12 cellular contexts compared by ENCODE assay signal in genomic region chr17:47301161-47301560, GRCh38.
"Had no signal": no experiment of that assay in that cellular context is flagged by ENCODE, and none has a peak within 500 bp of the region (broad histone marks: within the 10 kb centered on the region; RNA-seq: fewer than 3 reads in every experiment).

No MANE protein-coding gene starts in this region.

- H3K27me3 ChIP-seq: hepatocyte, tibial nerve had no signal

- H2AFZ ChIP-seq: hepatocyte had no signal

- H3K79me2 ChIP-seq: hepatocyte had no signal

- FAIRE-seq: bronchial epithelial cell had no signal

- H3K4me1 Mint-ChIP-seq: nephron progenitor cell had no signal

- H3K36me3 Mint-ChIP-seq: activated naive CD8-positive, alpha-beta T cell treated with anti-CD3 and anti-CD28 coated beads, Interleukin-2, amount 10 ng/mL, durations not matched to agents 7 days and 5 days had no signal

- H3K4me2 ChIP-seq: hepatocyte had no signal

- DNase-seq: activated gamma-delta T cell; activated naive CD8-positive, alpha-beta T cell treated with anti-CD3 and anti-CD28 coated beads, Interleukin-2, amount 10 ng/mL, durations not matched to agents 7 days and 5 days; aorta; endodermal cell; kidney glomerular epithelial cell; nephron progenitor cell; stimulated activated CD4-positive, alpha-beta T cell treated with anti-CD3 and anti-CD28 coated beads, Interleukin-12 subunit alpha, Interleukin-12 subunit beta, amount 100 ng/mL, for 4 hours; stimulated activated CD4-positive, alpha-beta T cell treated with anti-CD3 and anti-CD28 coated beads, Interleukin-4, amount 100 ng/mL, for 4 hours; WERI-Rb-1 had no signal

- H3K4me3 ChIP-seq: hepatocyte, tibial nerve had no signal

- H3K27ac ChIP-seq: hepatocyte, tibial nerve, WERI-Rb-1 had no signal

- H3K4me3 Mint-ChIP-seq: activated naive CD8-positive, alpha-beta T cell treated with anti-CD3 and anti-CD28 coated beads, Interleukin-2, amount 10 ng/mL, durations not matched to agents 7 days and 5 days; endodermal cell; nephron progenitor cell had no signal

- H3K36me3 ChIP-seq: WERI-Rb-1 had no signal

- H3K27ac Mint-ChIP-seq: activated naive CD8-positive, alpha-beta T cell treated with anti-CD3 and anti-CD28 coated beads, Interleukin-2, amount 10 ng/mL, durations not matched to agents 7 days and 5 days; endodermal cell; nephron progenitor cell had no signal
